In the genomic region with DNA sequence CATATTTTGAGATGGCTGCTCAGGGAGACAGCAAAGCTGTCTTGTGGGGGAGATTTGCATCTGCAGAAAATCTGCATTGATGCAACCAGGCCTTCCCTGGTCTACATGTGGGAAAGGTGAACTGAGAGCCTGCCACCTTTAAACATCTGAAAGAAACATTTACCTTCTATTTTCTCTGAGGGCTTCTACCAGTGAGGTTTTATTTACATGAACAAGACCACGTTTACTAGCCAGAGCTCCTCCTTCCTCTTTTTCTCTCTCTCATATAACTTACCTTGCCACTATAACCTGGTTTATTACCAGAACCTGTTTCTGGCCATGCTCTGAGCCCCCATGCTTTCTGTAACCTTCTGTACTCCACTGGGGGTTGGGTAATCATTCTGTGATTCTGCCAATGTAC, we compare ENCODE assay signal across 16 cellular contexts. TPM values are rescaled to one million over a fixed set of nuclear protein-coding genes. Genes with fewer than 3 reads are reported as not detected.
DNase-seq lines count a peak whose midpoint lies in the region; ATAC-seq and TF ChIP-seq lines count a peak whose summit lies in the region.
"Had no signal": no experiment of that assay in that cellular context is flagged by ENCODE, and none has a peak within 500 bp of the region (broad histone marks: within the 10 kb centered on the region; RNA-seq: fewer than 3 reads in every experiment).

No MANE protein-coding gene starts in this region.

- H3K4me2 ChIP-seq in BLaER1 (peak overlapping the region; percentile 37; the same call in 1 of the 2 replicates), Karpas-422 (ENCODE audit: low read depth, low read length, poor library complexity, severe bottlenecking) (no peak overlapping the region)
- H3K4me2 ChIP-seq: smooth muscle cell had no signal

- 42 to 55% methylated on average over 1 of the region's 1 CpG for WGBS in tibial nerve, 2 donors

- BruUV-seq in MCF 10A (replicated peaks; lab: Mats Ljungman, UMichigan): no TSS peak

- no peaks in the 10 kb centered on the region for H3K79me2 ChIP-seq in Karpas-422 (ENCODE audit: low read length)

- H3K27ac Mint-ChIP-seq in T-helper 17 cell (no peak overlapping the region), MCF 10A (ENCODE audit: low read depth, unreplicated experiment) (no peak overlapping the region)
- H3K27ac Mint-ChIP-seq: CD4-positive, alpha-beta memory T cell had no signal

- ATAC-seq in GM21529 (IDR thresholded peaks at IDR 0.05; ENCODE audit: unreplicated experiment): peak; percentile 55
- ATAC-seq in HG03565 (IDR thresholded peaks at IDR 0.05; ENCODE audit: unreplicated experiment): peak; percentile 51
- ATAC-seq in T-helper 17 cell: peak; percentile 35
- ATAC-seq in upper lobe of right lung: no peak
- ATAC-seq: activated T-cell treated with anti-CD3 and anti-CD28 coated beads, Interleukin-2, amount 50 U/mL, for 4 hours had no signal

- H3K27ac ChIP-seq in BLaER1 (no peak overlapping the region), Karpas-422 (ENCODE audit: low read length) (no peak overlapping the region), upper lobe of right lung (no peak overlapping the region), tibial nerve (no peak overlapping the region)
- H3K27ac ChIP-seq: cardiac muscle cell had no signal

- H3K9me3 Mint-ChIP-seq in MCF 10A (ENCODE audit: unreplicated experiment): no peaks in the 10 kb centered on the region
- H3K9me3 Mint-ChIP-seq: activated T-cell treated with anti-CD3 and anti-CD28 coated beads, Interleukin-2, amount 50 U/mL, for 4 hours had no signal

- H3K4me1 Mint-ChIP-seq in T-helper 17 cell: peaks cover 11% of the 10 kb centered on the region
- H3K4me1 Mint-ChIP-seq in MCF 10A (ENCODE audit: insufficient read depth, unreplicated experiment): no peaks in the 10 kb centered on the region

- TF ChIP-seq CTCF in MCF 10A (IDR thresholded peaks at IDR 0.05; ENCODE audit: unreplicated experiment) (no peak), upper lobe of right lung (IDR thresholded peaks at IDR 0.05) (no peak), tibial nerve (IDR thresholded peaks at IDR 0.05) (no peak)

- H3K27me3 ChIP-seq in BLaER1: no peaks in the 10 kb centered on the region
- no peaks in the 10 kb centered on the region for H3K27me3 ChIP-seq in Karpas-422 (ENCODE audit: low read length)
- H3K27me3 ChIP-seq in upper lobe of right lung: no peaks in the 10 kb centered on the region
- no peaks in the 10 kb centered on the region for H3K27me3 ChIP-seq in tibial nerve
- H3K27me3 ChIP-seq: cardiac muscle cell had no signal

- H3K4me3 Mint-ChIP-seq in T-helper 17 cell (no peak overlapping the region), MCF 10A (ENCODE audit: unreplicated experiment) (no peak overlapping the region)
- H3K4me3 Mint-ChIP-seq: activated T-cell treated with anti-CD3 and anti-CD28 coated beads, Interleukin-2, amount 50 U/mL, for 4 hours; CD4-positive, alpha-beta memory T cell had no signal

- no peak overlapping the region for H2AFZ ChIP-seq in Karpas-422 (ENCODE audit: low read length)

- no peak overlapping the region for H3K9ac ChIP-seq in BLaER1
- no peak overlapping the region for H3K9ac ChIP-seq in Karpas-422 (ENCODE audit: low read length)

- intact Hi-C loops in MCF 10A (cut with micrococcal nuclease): no loop called here
- intact Hi-C loops in upper lobe of right lung (cut with DNase I): no loop called here

- H3K9me3 ChIP-seq in BLaER1 (peaks cover 8% of the 10 kb centered on the region), T-helper 17 cell (ENCODE audit: control insufficient read depth, low read length, poor library complexity, severe bottlenecking) (no peaks in the 10 kb centered on the region), Karpas-422 (ENCODE audit: low read length) (no peaks in the 10 kb centered on the region), upper lobe of right lung (no peaks in the 10 kb centered on the region), tibial nerve (no peaks in the 10 kb centered on the region)

- H3K36me3 ChIP-seq in BLaER1: no peaks in the 10 kb centered on the region
- no peaks in the 10 kb centered on the region for H3K36me3 ChIP-seq in Karpas-422 (ENCODE audit: insufficient read depth, low read length)
- H3K36me3 ChIP-seq in upper lobe of right lung: no peaks in the 10 kb centered on the region
- no peaks in the 10 kb centered on the region for H3K36me3 ChIP-seq in tibial nerve
- H3K36me3 ChIP-seq: cardiac muscle cell had no signal

- H3K4me3 ChIP-seq in BLaER1 (no peak overlapping the region), Karpas-422 (ENCODE audit: low read length) (no peak overlapping the region), upper lobe of right lung (no peak overlapping the region), tibial nerve (no peak overlapping the region)
- H3K4me3 ChIP-seq: cardiac muscle cell, smooth muscle cell had no signal

- POLR2A ChIA-PET in MCF 10A (lab: Yijun Ruan, JAX): interaction anchor here (0.6 kb wide), 1 partner anchor 114 kb away, joined by 3 read pairs; no protein-coding TSS in a partner anchor

- CTCF ChIA-PET in MCF 10A (lab: Yijun Ruan, JAX): no interaction called here

- no peak for DNase-seq in T-helper 17 cell
- no peak for DNase-seq in MCF 10A (ENCODE audit: unreplicated experiment)
- no peak for DNase-seq in Karpas-422
- DNase-seq in upper lobe of right lung: no peak
- no peak for DNase-seq in tibial nerve (ENCODE audit: low spot score in 2 of 2)
- DNase-seq: activated T-cell treated with anti-CD3 and anti-CD28 coated beads, Interleukin-2, amount 50 U/mL, for 4 hours; CD4-positive, alpha-beta memory T cell; EL; NCI-H1417; SHP77 treated with DMSO at 0.1 percent for 48 hours; stimulated activated naive CD4-positive, alpha-beta T cell treated with Interleukin-2 at 50 U/mL for 16 hours had no signal

- peaks cover 6% of the 10 kb centered on the region for H3K27me3 Mint-ChIP-seq in T-helper 17 cell
- peaks cover 29% of the 10 kb centered on the region for H3K27me3 Mint-ChIP-seq in MCF 10A (ENCODE audit: insufficient read depth, unreplicated experiment)

- no peaks in the 10 kb centered on the region for H4K20me1 ChIP-seq in BLaER1
- no peaks in the 10 kb centered on the region for H4K20me1 ChIP-seq in Karpas-422 (ENCODE audit: insufficient read depth, low read depth, low read length)

- H3K4me1 ChIP-seq in BLaER1: peaks cover 42% of the 10 kb centered on the region
- peaks cover 12% of the 10 kb centered on the region for H3K4me1 ChIP-seq in Karpas-422 (ENCODE audit: low read length)
- H3K4me1 ChIP-seq in upper lobe of right lung: peaks cover 9% of the 10 kb centered on the region
- H3K4me1 ChIP-seq in tibial nerve: peaks cover 0 to 20% (median 5%) of the 10 kb centered on the region in 4 donors

- H3K9me2 ChIP-seq in Karpas-422 (replicated peaks; ENCODE audit: insufficient read depth, low read length): no peaks in the 10 kb centered on the region

- TF ChIP-seq EP300 in tibial nerve (IDR thresholded peaks at IDR 0.05): no peak

- no peak for TF ChIP-seq POLR2A in tibial nerve (IDR thresholded peaks at IDR 0.05)

- H3K36me3 Mint-ChIP-seq in T-helper 17 cell (ENCODE audit: low read depth) (no peaks in the 10 kb centered on the region), MCF 10A (ENCODE audit: insufficient read depth, unreplicated experiment) (no peaks in the 10 kb centered on the region)
- H3K36me3 Mint-ChIP-seq: CD4-positive, alpha-beta memory T cell had no signal

RNA-seq across cellular contexts. Expression of gene RUBCNL, which starts 14.4 kb away (rescaled TPM):
- total RNA-seq in T-helper 17 cell (1 to 10 TPM in 1 of 2 donors, under 1 TPM in 1; 0.13 to 5.8 TPM), MCF 10A (2022) (0.37 and 1.2 TPM in 2 replicates), upper lobe of right lung (2.9 TPM), tibial nerve (10 to 100 TPM in 1 of 4 donors, 1 to 10 TPM in 3; 2.0 to 18.3 (median 5.0) TPM)
- 0.14 TPM in 1 of 2 replicates, not detected in the other for total RNA-seq in Karpas-422 (2014; rRNA removed; shearing (Covaris generic); ENCODE audit: low replicate concordance)
- total RNA-seq: CD4-positive, alpha-beta memory T cell had no signal
